In the genomic region with DNA sequence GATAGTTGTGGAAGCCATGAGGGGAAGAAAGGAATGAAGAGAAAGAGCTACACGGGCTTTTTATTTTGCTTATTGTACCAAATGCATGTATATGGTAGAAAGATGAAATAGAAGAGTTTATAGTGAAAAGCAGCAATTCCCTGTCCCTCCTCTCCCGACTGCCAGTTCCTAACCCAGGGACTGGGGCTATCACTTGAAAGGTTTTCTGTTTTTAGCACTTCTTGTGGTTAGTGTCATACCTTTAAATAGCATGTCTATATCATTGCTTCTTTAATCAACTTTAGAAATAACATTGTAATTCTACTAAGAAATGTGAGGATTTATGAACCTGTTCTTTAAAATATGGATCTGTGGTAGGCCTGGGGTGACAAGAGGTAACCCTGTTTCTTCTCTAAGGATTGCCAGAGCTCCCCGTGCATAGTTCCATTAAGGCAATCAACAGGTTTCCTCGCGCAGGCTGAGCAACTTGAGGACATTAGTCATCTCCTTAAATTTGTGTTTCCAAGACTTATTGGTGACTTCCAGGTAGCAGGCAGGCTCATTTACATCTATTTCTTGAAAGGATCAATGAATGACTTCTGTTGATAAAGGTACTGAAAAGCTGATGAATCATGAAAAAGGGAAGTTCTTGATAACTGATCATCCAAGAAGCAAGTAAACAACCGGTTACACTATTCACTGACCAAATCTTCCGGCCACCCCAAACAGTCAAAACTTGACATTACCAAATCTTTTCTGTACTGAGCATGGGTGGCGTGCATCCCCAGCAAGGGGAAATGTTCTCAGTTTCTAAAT, we compare ENCODE assay signal across 1 cellular context.
TF ChIP-seq lines count a peak whose summit lies in the region.

No MANE protein-coding gene starts in this region.

TF ChIP-seq in GM12878, 131 proteins besides CTCF, POLR2A, EP300 and RAD21 (continued from another document):
- TF ChIP-seq BHLHE40 (IDR thresholded peaks at IDR 0.05; ENCODE audit: borderline replicate concordance in 1 of 2, low read depth in 2 of 2, low read length in 1 of 2) (peak; percentile 61 to 88; a peak in 3 of 4 replicates), JUNB (IDR thresholded peaks at IDR 0.05) (peak; percentile 99), STAT3 (IDR thresholded peaks at IDR 0.05; ENCODE audit: low read depth, low read length) (peak; percentile 78; the same call in 1 of the 2 replicates), NFXL1 (IDR thresholded peaks at IDR 0.05; ENCODE audit: borderline replicate concordance) (no peak), SMC3 (IDR thresholded peaks at IDR 0.05; ENCODE audit: borderline replicate concordance, low read length) (peak; percentile 18; the same call in 1 of the 2 replicates), NFIC (IDR thresholded peaks at IDR 0.05; ENCODE audit: low read depth, low read length) (peak; percentile 100), MYB (IDR thresholded peaks at IDR 0.05; ENCODE audit: borderline replicate concordance, low read depth, low read length) (no peak), ASH2L (IDR thresholded peaks at IDR 0.05; ENCODE audit: borderline replicate concordance, low read depth) (no peak), SRF (IDR thresholded peaks at IDR 0.05; ENCODE audit: low read depth in 2 of 2, low read length in 2 of 2) (peak in 1 of 2 experiments; percentile 84; a peak in 2 of 4 replicates), JUND (IDR thresholded peaks at IDR 0.05; ENCODE audit: low read depth, low read length) (peak; percentile 75; the same call in 1 of the 2 replicates), CBX3 (IDR thresholded peaks at IDR 0.05; ENCODE audit: borderline replicate concordance, low read depth) (no peak), DPF2 (IDR thresholded peaks at IDR 0.05) (0 out of 2 replicates have a peak, but pooled peaks have one; percentile 60), NFYA (IDR thresholded peaks at IDR 0.05; ENCODE audit: borderline replicate concordance, low read depth, low read length) (no peak), GABPA (IDR thresholded peaks at IDR 0.05; ENCODE audit: low read depth) (peak; percentile 80), ATF7 (IDR thresholded peaks at IDR 0.05; ENCODE audit: low read depth) (peak; percentile 88), BRCA1 (IDR thresholded peaks at IDR 0.05; ENCODE audit: low read depth, low read length) (no peak)
- TF ChIP-seq, protein P1, sequence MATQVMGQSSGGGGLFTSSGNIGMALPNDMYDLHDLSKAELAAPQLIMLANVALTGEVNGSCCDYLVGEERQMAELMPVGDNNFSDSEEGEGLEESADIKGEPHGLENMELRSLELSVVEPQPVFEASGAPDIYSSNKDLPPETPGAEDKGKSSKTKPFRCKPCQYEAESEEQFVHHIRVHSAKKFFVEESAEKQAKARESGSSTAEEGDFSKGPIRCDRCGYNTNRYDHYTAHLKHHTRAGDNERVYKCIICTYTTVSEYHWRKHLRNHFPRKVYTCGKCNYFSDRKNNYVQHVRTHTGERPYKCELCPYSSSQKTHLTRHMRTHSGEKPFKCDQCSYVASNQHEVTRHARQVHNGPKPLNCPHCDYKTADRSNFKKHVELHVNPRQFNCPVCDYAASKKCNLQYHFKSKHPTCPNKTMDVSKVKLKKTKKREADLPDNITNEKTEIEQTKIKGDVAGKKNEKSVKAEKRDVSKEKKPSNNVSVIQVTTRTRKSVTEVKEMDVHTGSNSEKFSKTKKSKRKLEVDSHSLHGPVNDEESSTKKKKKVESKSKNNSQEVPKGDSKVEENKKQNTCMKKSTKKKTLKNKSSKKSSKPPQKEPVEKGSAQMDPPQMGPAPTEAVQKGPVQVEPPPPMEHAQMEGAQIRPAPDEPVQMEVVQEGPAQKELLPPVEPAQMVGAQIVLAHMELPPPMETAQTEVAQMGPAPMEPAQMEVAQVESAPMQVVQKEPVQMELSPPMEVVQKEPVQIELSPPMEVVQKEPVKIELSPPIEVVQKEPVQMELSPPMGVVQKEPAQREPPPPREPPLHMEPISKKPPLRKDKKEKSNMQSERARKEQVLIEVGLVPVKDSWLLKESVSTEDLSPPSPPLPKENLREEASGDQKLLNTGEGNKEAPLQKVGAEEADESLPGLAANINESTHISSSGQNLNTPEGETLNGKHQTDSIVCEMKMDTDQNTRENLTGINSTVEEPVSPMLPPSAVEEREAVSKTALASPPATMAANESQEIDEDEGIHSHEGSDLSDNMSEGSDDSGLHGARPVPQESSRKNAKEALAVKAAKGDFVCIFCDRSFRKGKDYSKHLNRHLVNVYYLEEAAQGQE (IDR thresholded peaks at IDR 0.05; ENCODE audit: low read depth, low read length): 0 out of 2 replicates have a peak, but pooled peaks have one; percentile 46
- TF ChIP-seq, protein P2, sequence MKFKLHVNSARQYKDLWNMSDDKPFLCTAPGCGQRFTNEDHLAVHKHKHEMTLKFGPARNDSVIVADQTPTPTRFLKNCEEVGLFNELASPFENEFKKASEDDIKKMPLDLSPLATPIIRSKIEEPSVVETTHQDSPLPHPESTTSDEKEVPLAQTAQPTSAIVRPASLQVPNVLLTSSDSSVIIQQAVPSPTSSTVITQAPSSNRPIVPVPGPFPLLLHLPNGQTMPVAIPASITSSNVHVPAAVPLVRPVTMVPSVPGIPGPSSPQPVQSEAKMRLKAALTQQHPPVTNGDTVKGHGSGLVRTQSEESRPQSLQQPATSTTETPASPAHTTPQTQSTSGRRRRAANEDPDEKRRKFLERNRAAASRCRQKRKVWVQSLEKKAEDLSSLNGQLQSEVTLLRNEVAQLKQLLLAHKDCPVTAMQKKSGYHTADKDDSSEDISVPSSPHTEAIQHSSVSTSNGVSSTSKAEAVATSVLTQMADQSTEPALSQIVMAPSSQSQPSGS (IDR thresholded peaks at IDR 0.05; ENCODE audit: low read length): peak; percentile 99
- TF ChIP-seq, protein P3, sequence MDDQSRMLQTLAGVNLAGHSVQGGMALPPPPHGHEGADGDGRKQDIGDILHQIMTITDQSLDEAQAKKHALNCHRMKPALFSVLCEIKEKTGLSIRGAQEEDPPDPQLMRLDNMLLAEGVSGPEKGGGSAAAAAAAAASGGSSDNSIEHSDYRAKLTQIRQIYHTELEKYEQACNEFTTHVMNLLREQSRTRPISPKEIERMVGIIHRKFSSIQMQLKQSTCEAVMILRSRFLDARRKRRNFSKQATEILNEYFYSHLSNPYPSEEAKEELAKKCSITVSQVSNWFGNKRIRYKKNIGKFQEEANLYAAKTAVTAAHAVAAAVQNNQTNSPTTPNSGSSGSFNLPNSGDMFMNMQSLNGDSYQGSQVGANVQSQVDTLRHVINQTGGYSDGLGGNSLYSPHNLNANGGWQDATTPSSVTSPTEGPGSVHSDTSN (IDR thresholded peaks at IDR 0.05; ENCODE audit: insufficient replicate concordance, low read depth, low read length): no peak
- TF ChIP-seq, protein P4, sequence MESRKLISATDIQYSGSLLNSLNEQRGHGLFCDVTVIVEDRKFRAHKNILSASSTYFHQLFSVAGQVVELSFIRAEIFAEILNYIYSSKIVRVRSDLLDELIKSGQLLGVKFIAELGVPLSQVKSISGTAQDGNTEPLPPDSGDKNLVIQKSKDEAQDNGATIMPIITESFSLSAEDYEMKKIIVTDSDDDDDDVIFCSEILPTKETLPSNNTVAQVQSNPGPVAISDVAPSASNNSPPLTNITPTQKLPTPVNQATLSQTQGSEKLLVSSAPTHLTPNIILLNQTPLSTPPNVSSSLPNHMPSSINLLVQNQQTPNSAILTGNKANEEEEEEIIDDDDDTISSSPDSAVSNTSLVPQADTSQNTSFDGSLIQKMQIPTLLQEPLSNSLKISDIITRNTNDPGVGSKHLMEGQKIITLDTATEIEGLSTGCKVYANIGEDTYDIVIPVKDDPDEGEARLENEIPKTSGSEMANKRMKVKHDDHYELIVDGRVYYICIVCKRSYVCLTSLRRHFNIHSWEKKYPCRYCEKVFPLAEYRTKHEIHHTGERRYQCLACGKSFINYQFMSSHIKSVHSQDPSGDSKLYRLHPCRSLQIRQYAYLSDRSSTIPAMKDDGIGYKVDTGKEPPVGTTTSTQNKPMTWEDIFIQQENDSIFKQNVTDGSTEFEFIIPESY (IDR thresholded peaks at IDR 0.05): no peak
- TF ChIP-seq, protein P5, sequence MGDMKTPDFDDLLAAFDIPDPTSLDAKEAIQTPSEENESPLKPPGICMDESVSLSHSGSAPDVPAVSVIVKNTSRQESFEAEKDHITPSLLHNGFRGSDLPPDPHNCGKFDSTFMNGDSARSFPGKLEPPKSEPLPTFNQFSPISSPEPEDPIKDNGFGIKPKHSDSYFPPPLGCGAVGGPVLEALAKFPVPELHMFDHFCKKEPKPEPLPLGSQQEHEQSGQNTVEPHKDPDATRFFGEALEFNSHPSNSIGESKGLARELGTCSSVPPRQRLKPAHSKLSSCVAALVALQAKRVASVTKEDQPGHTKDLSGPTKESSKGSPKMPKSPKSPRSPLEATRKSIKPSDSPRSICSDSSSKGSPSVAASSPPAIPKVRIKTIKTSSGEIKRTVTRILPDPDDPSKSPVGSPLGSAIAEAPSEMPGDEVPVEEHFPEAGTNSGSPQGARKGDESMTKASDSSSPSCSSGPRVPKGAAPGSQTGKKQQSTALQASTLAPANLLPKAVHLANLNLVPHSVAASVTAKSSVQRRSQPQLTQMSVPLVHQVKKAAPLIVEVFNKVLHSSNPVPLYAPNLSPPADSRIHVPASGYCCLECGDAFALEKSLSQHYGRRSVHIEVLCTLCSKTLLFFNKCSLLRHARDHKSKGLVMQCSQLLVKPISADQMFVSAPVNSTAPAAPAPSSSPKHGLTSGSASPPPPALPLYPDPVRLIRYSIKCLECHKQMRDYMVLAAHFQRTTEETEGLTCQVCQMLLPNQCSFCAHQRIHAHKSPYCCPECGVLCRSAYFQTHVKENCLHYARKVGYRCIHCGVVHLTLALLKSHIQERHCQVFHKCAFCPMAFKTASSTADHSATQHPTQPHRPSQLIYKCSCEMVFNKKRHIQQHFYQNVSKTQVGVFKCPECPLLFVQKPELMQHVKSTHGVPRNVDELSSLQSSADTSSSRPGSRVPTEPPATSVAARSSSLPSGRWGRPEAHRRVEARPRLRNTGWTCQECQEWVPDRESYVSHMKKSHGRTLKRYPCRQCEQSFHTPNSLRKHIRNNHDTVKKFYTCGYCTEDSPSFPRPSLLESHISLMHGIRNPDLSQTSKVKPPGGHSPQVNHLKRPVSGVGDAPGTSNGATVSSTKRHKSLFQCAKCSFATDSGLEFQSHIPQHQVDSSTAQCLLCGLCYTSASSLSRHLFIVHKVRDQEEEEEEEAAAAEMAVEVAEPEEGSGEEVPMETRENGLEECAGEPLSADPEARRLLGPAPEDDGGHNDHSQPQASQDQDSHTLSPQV (IDR thresholded peaks at IDR 0.05): no peak
